Comparison of ENCODE assay signal across 19 cellular contexts in the genomic region with DNA sequence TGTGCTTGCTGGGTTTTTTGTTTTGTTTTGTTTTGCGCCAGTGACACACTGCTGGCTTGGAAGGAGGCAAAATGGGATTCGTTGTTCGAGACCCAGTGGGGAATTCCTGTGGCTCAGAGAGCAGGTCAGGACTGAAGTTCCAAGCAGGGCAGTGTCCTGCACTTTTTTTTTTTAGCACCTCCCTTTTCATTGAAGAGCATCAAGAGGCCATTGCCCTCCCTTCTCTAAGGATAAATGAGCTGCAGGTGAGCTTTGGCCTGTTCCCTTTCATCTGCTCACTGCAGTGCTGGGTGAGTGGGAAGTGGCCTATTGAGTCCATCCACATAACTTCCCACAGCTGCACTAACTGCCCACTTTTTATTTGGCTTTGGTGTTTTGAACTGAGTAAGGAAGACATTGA.
DNase-seq lines count a peak whose midpoint lies in the region; ATAC-seq, FAIRE-seq and TF ChIP-seq lines count a peak whose summit lies in the region.
"Had no signal": no experiment of that assay in that cellular context is flagged by ENCODE, and none has a peak within 500 bp of the region (broad histone marks: within the 10 kb centered on the region; RNA-seq: fewer than 3 reads in every experiment).

No MANE protein-coding gene starts in this region.

- H3K14ac ChIP-seq in neuronal stem cell (ENCODE audit: low read length): no peak overlapping the region

- no peaks in the 10 kb centered on the region for H3K79me1 ChIP-seq in neuronal stem cell (ENCODE audit: low read depth, low read length)

- no peak overlapping the region for H4K91ac ChIP-seq in neuronal stem cell (ENCODE audit: low read depth, low read length, poor library complexity)

- H3K27ac ChIP-seq in PC-9 (peak overlapping the region; percentile 98), kidney (ENCODE audit: low read depth in 2 of 2, low read length in 2 of 2) (peak overlapping the region; percentile 25 to 27), neuronal stem cell (replicated peaks; ENCODE audit: low read length) (peak overlapping the region; percentile 41), psoas muscle (no peak overlapping the region)
- H3K27ac ChIP-seq: adrenal gland, right atrium auricular region had no signal

- TF ChIP-seq CTCF in PC-9 (conservative IDR thresholded peaks at IDR 0.05) (no peak), kidney (IDR thresholded peaks at IDR 0.05; ENCODE audit: borderline replicate concordance, extremely low read depth, insufficient read depth) (no peak), psoas muscle (IDR thresholded peaks at IDR 0.05) (no peak)

- FAIRE-seq in kidney (lab: Jason Lieb, UNC) (no peak), H54 (lab: Jason Lieb, UNC) (no peak)

- no peak overlapping the region for H3K18ac ChIP-seq in neuronal stem cell (ENCODE audit: low read length)

- H2BK12ac ChIP-seq in neuronal stem cell (ENCODE audit: low read length): peak overlapping the region; percentile 67

- no peak overlapping the region for H2BK120ac ChIP-seq in neuronal stem cell (ENCODE audit: low read depth, low read length)

- H4K8ac ChIP-seq in neuronal stem cell (ENCODE audit: low read depth, low read length): no peak overlapping the region

- peak; percentile 7 for DNase-seq in Daoy (ENCODE audit: low read depth)
- no peak for DNase-seq in PC-9
- no peak for DNase-seq in kidney
- DNase-seq in neuronal stem cell (ENCODE audit: low spot score): no peak
- DNase-seq in H54 (ENCODE audit: insufficient read length, low spot score): no peak
- DNase-seq in middle frontal gyrus (ENCODE audit: extremely low spot score, low spot score): no peak
- no peak for DNase-seq in psoas muscle
- DNase-seq: activated CD4-positive, alpha-beta T cell treated with anti-CD3 and anti-CD28 coated beads for 36 hours; activated effector memory CD4-positive, alpha-beta T cell treated with Interleukin-2 at 50 U/mL for 16 hours; adrenal gland; CD8-positive, alpha-beta memory T cell; effector memory CD4-positive, alpha-beta T cell; EL; HCEC 1CT; head of caudate nucleus; immature natural killer cell; SK-N-SH had no signal

- POLR2A ChIA-PET in PC-9 (lab: Charles Lee; ENCODE audit: unreplicated experiment): interaction anchor here (1.9 kb wide), 1 partner anchor 86 kb away, joined by 13 read pairs; no protein-coding TSS in a partner anchor

- no peak overlapping the region for H3K4me3 ChIP-seq in PC-9
- H3K4me3 ChIP-seq in kidney (ENCODE audit: low read length in 2 of 2): no peak overlapping the region
- H3K4me3 ChIP-seq in neuronal stem cell (ENCODE audit: low read length in 2 of 2): no peak overlapping the region
- no peak overlapping the region for H3K4me3 ChIP-seq in psoas muscle
- H3K4me3 ChIP-seq: adrenal gland, right atrium auricular region had no signal

- no peaks in the 10 kb centered on the region for H3K9me3 ChIP-seq in PC-9 (ENCODE audit: insufficient read depth, low read depth)
- H3K9me3 ChIP-seq in kidney (ENCODE audit: control insufficient read depth in 1 of 2, low read length in 2 of 2): no peaks in the 10 kb centered on the region
- H3K9me3 ChIP-seq in neuronal stem cell (replicated peaks in 1 of 2; ENCODE audit: control insufficient read depth in 2 of 2, insufficient read depth in 1 of 2, low read depth in 1 of 2, low read length in 2 of 2): no peaks in the 10 kb centered on the region
- H3K9me3 ChIP-seq in psoas muscle: no peaks in the 10 kb centered on the region
- H3K9me3 ChIP-seq: adrenal gland, right atrium auricular region, SK-N-SH had no signal

- no CpG with 5 or more reads among the region's 3 CpGs for WGBS in neuronal stem cell (ENCODE audit: extremely low coverage in 2 of 2, insufficient read length in 2 of 2, insufficient replicate concordance in 1 of 2), 2 donors
- 83 to 97% (median 84%) methylated on average over 3 of the region's 3 CpGs for WGBS in psoas muscle, 3 donors

- BruUV-seq in PC-9 (replicated peaks; lab: Mats Ljungman, UMichigan): no TSS peak

- H3K23ac ChIP-seq in neuronal stem cell (ENCODE audit: low read depth, low read length, poor library complexity): no peak overlapping the region

- peaks cover 5% of the 10 kb centered on the region; the same call in 1 of the 2 replicates for H3K36me3 ChIP-seq in PC-9 (ENCODE audit: low read depth)
- H3K36me3 ChIP-seq in kidney (ENCODE audit: control insufficient read depth in 1 of 2, insufficient read depth in 2 of 2, low read length in 2 of 2): no peaks in the 10 kb centered on the region
- H3K36me3 ChIP-seq in neuronal stem cell (replicated peaks in 1 of 2; ENCODE audit: control insufficient read depth in 2 of 2, insufficient read depth in 2 of 2, low read length in 2 of 2): no peaks in the 10 kb centered on the region
- H3K36me3 ChIP-seq in psoas muscle (ENCODE audit: insufficient read depth in 1 of 2, low read depth in 1 of 2): no peaks in the 10 kb centered on the region
- H3K36me3 ChIP-seq: adrenal gland, right atrium auricular region had no signal

- no peak overlapping the region for H3K4ac ChIP-seq in neuronal stem cell (ENCODE audit: low read length)

- H2AFZ ChIP-seq in PC-9 (no peak overlapping the region), neuronal stem cell (ENCODE audit: low read length) (peak overlapping the region; percentile 49)

- H3K4me1 ChIP-seq in PC-9 (replicated peaks; ENCODE audit: insufficient read depth): peaks cover 44% of the 10 kb centered on the region
- H3K4me1 ChIP-seq in kidney (ENCODE audit: control insufficient read depth in 1 of 2, insufficient read depth in 1 of 2, low read depth in 1 of 2, low read length in 2 of 2): peaks cover 5 to 16% of the 10 kb centered on the region in 2 donors
- peaks cover 11 to 14% of the 10 kb centered on the region in 2 donors for H3K4me1 ChIP-seq in neuronal stem cell (ENCODE audit: control insufficient read depth in 2 of 2, insufficient read depth in 1 of 2, low read depth in 1 of 2, low read length in 2 of 2)
- no peaks in the 10 kb centered on the region for H3K4me1 ChIP-seq in psoas muscle
- H3K4me1 ChIP-seq: adrenal gland, right atrium auricular region had no signal

- no peaks in the 10 kb centered on the region for H3K9me2 ChIP-seq in PC-9 (ENCODE audit: insufficient read depth)
- H3K9me2 ChIP-seq: SK-N-SH had no signal

- H2BK15ac ChIP-seq in neuronal stem cell (ENCODE audit: low read length): no peak overlapping the region

- H4K20me1 ChIP-seq in PC-9 (ENCODE audit: insufficient read depth): no peaks in the 10 kb centered on the region

- ATAC-seq in psoas muscle (no peak), HG02884 (IDR thresholded peaks at IDR 0.05; ENCODE audit: unreplicated experiment) (no peak)
- ATAC-seq: activated CD4-positive, alpha-beta T cell treated with anti-CD3 and anti-CD28 coated beads for 36 hours had no signal

- H3K9ac ChIP-seq in kidney (ENCODE audit: low read length in 2 of 2): no peak overlapping the region
- H3K9ac ChIP-seq in neuronal stem cell (ENCODE audit: low read depth, low read length, poor library complexity): no peak overlapping the region
- H3K9ac ChIP-seq: SK-N-SH had no signal

- H2AK5ac ChIP-seq in neuronal stem cell (ENCODE audit: low read depth, low read length): no peak overlapping the region

- intact Hi-C loops in PC-9 (cut with micrococcal nuclease; ENCODE audit: unreplicated experiment) (no loop called here), kidney (cut with DNase I) (no loop called here), psoas muscle (cut with DNase I) (no loop called here)

- CTCF ChIA-PET in PC-9 (lab: Charles Lee): no interaction called here

- no peaks in the 10 kb centered on the region for H3K27me3 ChIP-seq in PC-9 (ENCODE audit: insufficient read depth, low read depth)
- no peaks in the 10 kb centered on the region for H3K27me3 ChIP-seq in neuronal stem cell (ENCODE audit: control insufficient read depth in 3 of 3, insufficient read depth in 3 of 3, low read depth in 1 of 3, low read length in 3 of 3)
- no peaks in the 10 kb centered on the region for H3K27me3 ChIP-seq in psoas muscle (ENCODE audit: insufficient read depth in 3 of 3, low read length in 2 of 3)
- H3K27me3 ChIP-seq: adrenal gland, right atrium auricular region had no signal

- no peak for TF ChIP-seq POLR2A in H54 (IDR thresholded peaks at IDR 0.05; ENCODE audit: low read depth, low read length)

- peaks cover 39% of the 10 kb centered on the region for H3F3A ChIP-seq in PC-9 (ENCODE audit: insufficient read depth, low read depth)

- H3K79me2 ChIP-seq in PC-9 (ENCODE audit: low read depth): no peaks in the 10 kb centered on the region

- H3K4me2 ChIP-seq in PC-9 (no peak overlapping the region), neuronal stem cell (ENCODE audit: insufficient read depth, low read length, poor library complexity, severe bottlenecking) (no peak overlapping the region)
- H3K4me2 ChIP-seq: SK-N-SH had no signal

- H2BK5ac ChIP-seq in neuronal stem cell (ENCODE audit: low read length): no peak overlapping the region
